In the genomic region with DNA sequence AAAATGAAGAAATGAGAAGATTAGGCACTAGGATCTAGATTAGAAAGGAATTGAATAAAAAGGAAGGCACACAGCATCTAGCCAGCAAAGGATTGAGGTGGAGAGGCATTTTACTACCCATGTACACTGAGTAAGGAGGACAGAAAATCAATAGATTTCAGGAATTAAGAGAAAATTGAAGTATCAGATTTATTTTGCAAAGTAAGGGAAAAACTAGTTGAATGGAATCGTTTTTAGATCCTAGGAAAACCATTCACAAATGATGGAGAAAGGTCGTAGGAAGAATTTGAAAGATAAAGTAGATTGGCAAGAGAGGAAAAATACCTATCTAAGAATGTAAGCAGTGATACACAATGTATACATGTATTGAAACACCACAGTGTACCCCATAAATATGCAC, we compare ENCODE assay signal across 12 cellular contexts. TPM values are rescaled to one million over a fixed set of nuclear protein-coding genes. Genes with fewer than 3 reads are reported as not detected.
DNase-seq lines count a peak whose midpoint lies in the region; ATAC-seq, FAIRE-seq and TF ChIP-seq lines count a peak whose summit lies in the region.
"Had no signal": no experiment of that assay in that cellular context is flagged by ENCODE, and none has a peak within 500 bp of the region (broad histone marks: within the 10 kb centered on the region; RNA-seq: fewer than 3 reads in every experiment).

No MANE protein-coding gene starts in this region.

- no peak for DNase-seq in activated T-cell treated with anti-CD3 and anti-CD28 coated beads, Interleukin-2, amount 50 U/mL, for 24 hours
- DNase-seq in activated T-cell treated with anti-CD3 and anti-CD28 coated beads, Interleukin-2, amount 50 U/mL, for 4 hours, result no peak
- DNase-seq in HepG2 (ENCODE audit: low spot score) (no peak), right lobe of liver (no peak), adrenal gland (no peak), vagina (ENCODE audit: extremely low spot score in 2 of 2) (no peak), DMS153 treated with DMSO at 0.1 percent for 48 hours (lab: John Stamatoyannopoulos, UW; ENCODE audit: unreplicated experiment) (no peak), NCI-H774 (lab: John Stamatoyannopoulos, UW) (no peak)

- H3K27ac ChIP-seq in HepG2 (ENCODE audit: extremely low read length, insufficient read depth, low read length), result no peak overlapping the region
- H3K27ac ChIP-seq in right lobe of liver, result no peak overlapping the region
- H3K27ac ChIP-seq in adrenal gland, result peak overlapping the region in 4 of 5 donors; percentile 0 to 70 (median 38)
- peak overlapping the region; percentile 31 for H3K27ac ChIP-seq in vagina
- H3K27ac ChIP-seq: C4-2B, GM23248, PC-9 had no signal

- TF ChIP-seq POLR2A in HepG2 (IDR thresholded peaks at IDR 0.05; ENCODE audit: insufficient read depth in 1 of 2, low read depth in 2 of 2, low read length in 2 of 2), result no peak
- no peak for TF ChIP-seq POLR2A in right lobe of liver (IDR thresholded peaks at IDR 0.05)
- TF ChIP-seq POLR2A in adrenal gland (IDR thresholded peaks at IDR 0.05), result no peak
- TF ChIP-seq POLR2A in vagina (IDR thresholded peaks at IDR 0.05), result no peak

- H2AFZ ChIP-seq in HepG2 (ENCODE audit: low read length), result no peak overlapping the region
- H2AFZ ChIP-seq: PC-9 had no signal

- in situ Hi-C loops in HepG2 (cut with HindIII; ENCODE audit: extremely low pct_ligation_motif_present, low pct_unique_long_range_greater_than_20kb), result loop anchor here (5.0 kb wide), 2 partner anchors 141 to 276 kb away; no protein-coding TSS in a partner anchor

- H3K4me2 ChIP-seq in HepG2 (ENCODE audit: low read depth, low read length), result no peak overlapping the region
- H3K4me2 ChIP-seq: PC-9 had no signal

- H3K4me3 Mint-ChIP-seq in activated T-cell treated with anti-CD3 and anti-CD28 coated beads, Interleukin-2, amount 50 U/mL, for 24 hours, result no peak overlapping the region
- H3K4me3 Mint-ChIP-seq in activated T-cell treated with anti-CD3 and anti-CD28 coated beads, Interleukin-2, amount 50 U/mL, for 4 hours, result no peak overlapping the region
- H3K4me3 Mint-ChIP-seq: CD8-positive, alpha-beta memory T cell had no signal

- no peak overlapping the region for H3K9ac ChIP-seq in HepG2 (ENCODE audit: insufficient read depth, low read depth, low read length)
- H3K9ac ChIP-seq: GM23248 had no signal

- H3K27me3 Mint-ChIP-seq in activated T-cell treated with anti-CD3 and anti-CD28 coated beads, Interleukin-2, amount 50 U/mL, for 24 hours, result no peaks in the 10 kb centered on the region
- H3K27me3 Mint-ChIP-seq in activated T-cell treated with anti-CD3 and anti-CD28 coated beads, Interleukin-2, amount 50 U/mL, for 4 hours (ENCODE audit: low read depth), result no peaks in the 10 kb centered on the region
- H3K27me3 Mint-ChIP-seq: CD8-positive, alpha-beta memory T cell had no signal

- ATAC-seq in activated T-cell treated with anti-CD3 and anti-CD28 coated beads, Interleukin-2, amount 50 U/mL, for 4 hours, result no peak
- ATAC-seq in HepG2 (no peak), right lobe of liver (no peak)

- H4K20me1 ChIP-seq in HepG2 (ENCODE audit: insufficient read depth, low read length), result no peaks in the 10 kb centered on the region

- H3K36me3 ChIP-seq in HepG2 (replicated peaks in 1 of 2; ENCODE audit: control insufficient read depth in 1 of 2, insufficient read depth in 2 of 2, low read length in 2 of 2) (peaks cover 8 to 34% of the 10 kb centered on the region in 2 experiments; a peak in 4 of 5 replicates), right lobe of liver (peaks cover 0 to 21% (median 0%) of the 10 kb centered on the region in 4 donors), adrenal gland (replicated peaks in 1 of 2) (peaks cover 0 to 18% of the 10 kb centered on the region in 2 donors), vagina (peaks cover 0 to 31% of the 10 kb centered on the region in 2 donors)

- TF ChIP-seq CTCF in HepG2 (CRISPR knock-in tag; IDR thresholded peaks at IDR 0.05) (no peak), right lobe of liver (IDR thresholded peaks at IDR 0.05) (no peak), adrenal gland (IDR thresholded peaks at IDR 0.05) (no peak), vagina (IDR thresholded peaks at IDR 0.05) (no peak)

- no TSS peak for BruUV-seq in HepG2 (replicated peaks; lab: Mats Ljungman, UMichigan)

- CTCF ChIA-PET in HepG2 (lab: Yijun Ruan, JAX; ENCODE audit: low intra/inter-chr PET ratio, low total read pairs), result interaction anchor here (1.3 to 3.0 kb wide), 3 partner anchors 138 to 340 kb away, joined by 3 to 53 read pairs (median 17); no protein-coding TSS in a partner anchor

- whole genome bisulfite sequencing in HepG2 (ENCODE audit: low lambda C conversion rate), result 89% methylated on average over 2 of the region's 2 CpGs
- WGBS in right lobe of liver (ENCODE audit: insufficient coverage, low coverage, low lambda C conversion rate, missing lambda C conversion rate), result 71% methylated on average over 2 of the region's 2 CpGs
- WGBS in adrenal gland, 4 donors, result 85 to 94% (median 88%) methylated on average over 2 of the region's 2 CpGs

- H3K4me3 ChIP-seq in HepG2 (replicated peaks in 1 of 3; ENCODE audit: insufficient read depth in 1 of 3, low read depth in 2 of 3, low read length in 3 of 3), result no peak overlapping the region
- no peak overlapping the region for H3K4me3 ChIP-seq in right lobe of liver
- no peak overlapping the region for H3K4me3 ChIP-seq in adrenal gland
- H3K4me3 ChIP-seq in vagina, result no peak overlapping the region
- H3K4me3 ChIP-seq: GM23248, PC-9 had no signal

- H3K9me3 Mint-ChIP-seq in activated T-cell treated with anti-CD3 and anti-CD28 coated beads, Interleukin-2, amount 50 U/mL, for 24 hours, result no peaks in the 10 kb centered on the region
- H3K9me3 Mint-ChIP-seq in activated T-cell treated with anti-CD3 and anti-CD28 coated beads, Interleukin-2, amount 50 U/mL, for 4 hours, result no peaks in the 10 kb centered on the region
- H3K9me3 Mint-ChIP-seq: CD8-positive, alpha-beta memory T cell had no signal

- intact Hi-C loops in HepG2 (cut with micrococcal nuclease; ENCODE audit: unreplicated experiment), result loop anchor here (1.0 to 5.0 kb wide), 4 partner anchors 101 to 278 kb away; a partner anchor contains a TSS
- intact Hi-C loops in right lobe of liver (cut with DNase I), result loop anchor here (5.0 to 10.0 kb wide), 2 partner anchors 276 to 283 kb away; no protein-coding TSS in a partner anchor
- intact Hi-C loops in adrenal gland (cut with DNase I), result loop anchor here (10.0 kb wide), 1 partner anchor 283 kb away; no protein-coding TSS in a partner anchor
- intact Hi-C loops in vagina (cut with DNase I), result loop anchor here (5.0 kb wide), 1 partner anchor 801 kb away; no protein-coding TSS in a partner anchor

- POLR2A ChIA-PET in HepG2 (lab: Yijun Ruan, JAX), result interaction anchor here (1.1 to 1.3 kb wide), 2 partner anchors 32 to 278 kb away, joined by 3 read pairs; no protein-coding TSS in a partner anchor

- peaks cover 87% of the 10 kb centered on the region for H3K36me3 Mint-ChIP-seq in activated T-cell treated with anti-CD3 and anti-CD28 coated beads, Interleukin-2, amount 50 U/mL, for 24 hours (ENCODE audit: low read depth)
- peaks cover 29% of the 10 kb centered on the region for H3K36me3 Mint-ChIP-seq in activated T-cell treated with anti-CD3 and anti-CD28 coated beads, Interleukin-2, amount 50 U/mL, for 4 hours (ENCODE audit: insufficient read depth)

- H3K9me3 ChIP-seq in HepG2 (ENCODE audit: low read length) (no peaks in the 10 kb centered on the region), right lobe of liver (no peaks in the 10 kb centered on the region), adrenal gland (replicated peaks in 1 of 3) (no peaks in the 10 kb centered on the region), vagina (no peaks in the 10 kb centered on the region)

- no peaks in the 10 kb centered on the region for H3K27me3 ChIP-seq in HepG2 (ENCODE audit: control insufficient read depth in 1 of 2, insufficient read depth in 2 of 2, low read length in 2 of 2)
- no peaks in the 10 kb centered on the region for H3K27me3 ChIP-seq in right lobe of liver
- no peaks in the 10 kb centered on the region for H3K27me3 ChIP-seq in adrenal gland
- no peaks in the 10 kb centered on the region for H3K27me3 ChIP-seq in vagina

- TF ChIP-seq EP300 in HepG2 (IDR thresholded peaks at IDR 0.05; ENCODE audit: low read depth in 2 of 2, low read length in 2 of 2) (no peak), HepG2 (CRISPR knock-in tag; IDR thresholded peaks at IDR 0.05; ENCODE audit: borderline replicate concordance) (no peak)

- no peaks in the 10 kb centered on the region for H3K79me2 ChIP-seq in HepG2 (ENCODE audit: insufficient read depth, low read length)

- H3K4me1 Mint-ChIP-seq in activated T-cell treated with anti-CD3 and anti-CD28 coated beads, Interleukin-2, amount 50 U/mL, for 24 hours (ENCODE audit: low read depth), result peaks cover 10% of the 10 kb centered on the region
- H3K4me1 Mint-ChIP-seq in activated T-cell treated with anti-CD3 and anti-CD28 coated beads, Interleukin-2, amount 50 U/mL, for 4 hours (ENCODE audit: low read depth), result peaks cover 7% of the 10 kb centered on the region
- H3K4me1 Mint-ChIP-seq: CD8-positive, alpha-beta memory T cell had no signal

- TF ChIP-seq RAD21 in HepG2 (CRISPR knock-in tag; IDR thresholded peaks at IDR 0.05), result no peak

- H3K4me1 ChIP-seq in HepG2 (ENCODE audit: insufficient read depth, low read length) (no peaks in the 10 kb centered on the region), right lobe of liver (peaks cover 0 to 5% (median 1%) of the 10 kb centered on the region in 4 donors), adrenal gland (replicated peaks in 1 of 2) (peaks cover 4 to 9% of the 10 kb centered on the region in 2 donors), vagina (no peaks in the 10 kb centered on the region)

- H3K27ac Mint-ChIP-seq in activated T-cell treated with anti-CD3 and anti-CD28 coated beads, Interleukin-2, amount 50 U/mL, for 24 hours, result peak overlapping the region; percentile 51

- no peak for FAIRE-seq in HepG2 (lab: Jason Lieb, UNC)

RNA-seq across cellular contexts. Expression of a gene that starts 31.3 kb away (rescaled TPM):
- 10 to 100 TPM; 75.3 to 96.4 (median 86.0) TPM for total RNA-seq in activated T-cell treated with anti-CD3 and anti-CD28 coated beads, Interleukin-2, amount 50 U/mL, for 4 hours
- total RNA-seq in HepG2 (2016; rRNA removed; fragmentation: Illumina TruSeq; extraction: Trizol), result 64.3 and 80.0 TPM in 2 replicates
- total RNA-seq in HepG2 (2016; cell fraction: cytosol; rRNA removed; fragmentation: Illumina TruSeq; extraction: Trizol; ENCODE audit: low read depth), result 8.7 and 10.0 TPM in 2 replicates
- total RNA-seq in HepG2 (2016; cell fraction: insoluble cytoplasmic fraction; rRNA removed; fragmentation: Illumina TruSeq; extraction: Trizol), result 60.9 and 87.4 TPM in 2 replicates
- total RNA-seq in HepG2 (2016; cell fraction: membrane; rRNA removed; fragmentation: Illumina TruSeq; extraction: Trizol), result 29.1 and 30.2 TPM in 2 replicates
- total RNA-seq in HepG2 (2016; cell fraction: nucleus; rRNA removed; fragmentation: Illumina TruSeq; extraction: Trizol), result 33.0 and 36.6 TPM in 2 replicates
- 14.2 and 15.5 TPM in 2 replicates for polyA plus RNA-seq in HepG2 (2011; rRNA removed)
- 11.8 and 14.5 TPM in 2 replicates for polyA plus RNA-seq in HepG2 (2011; cell fraction: cytosol; rRNA removed)
- 5.0 and 6.3 TPM in 2 replicates for polyA plus RNA-seq in HepG2 (2011; cell fraction: nucleus; rRNA removed)
- polyA plus RNA-seq in HepG2 (2012), result 32.4 and 38.2 TPM in 2 replicates
- polyA plus RNA-seq in HepG2 (2016; cell fraction: cytosol; fragmentation: Illumina TruSeq; extraction: Trizol; ENCODE audit: low read depth), result 8.3 and 10.4 TPM in 2 replicates
- polyA plus RNA-seq in HepG2 (2016; cell fraction: insoluble cytoplasmic fraction; fragmentation: Illumina TruSeq; extraction: Trizol; ENCODE audit: low read depth), result 106 and 112 TPM in 2 replicates
- polyA plus RNA-seq in HepG2 (2016; cell fraction: membrane; fragmentation: Illumina TruSeq; extraction: Trizol; ENCODE audit: low read depth), result 27.5 and 27.7 TPM in 2 replicates
- 48.1 and 48.2 TPM in 2 replicates for polyA plus RNA-seq in HepG2 (2016; cell fraction: nucleus; fragmentation: Illumina TruSeq; extraction: Trizol; ENCODE audit: insufficient read depth, low read depth)
- 5.7 and 11.9 TPM in 2 replicates for polyA minus RNA-seq in HepG2 (2011; rRNA and poly(A)+ RNA removed; ENCODE audit: low replicate concordance)
- 8.7 and 9.1 TPM in 2 replicates for polyA minus RNA-seq in HepG2 (2011; cell fraction: cytosol; rRNA and poly(A)+ RNA removed)
- 11.1 and 11.8 TPM in 2 replicates for polyA minus RNA-seq in HepG2 (2011; cell fraction: nucleus; rRNA and poly(A)+ RNA removed)
- 10 to 100 TPM in 3 of 6 experiments, 1 to 10 TPM in 3; 8.2 to 18.9 (median 9.9) TPM for total RNA-seq in right lobe of liver
- total RNA-seq in adrenal gland, result 10 to 100 TPM; 22.7 to 40.9 (median 29.2) TPM
- 10 to 100 TPM; 44.4 to 65.7 (median 44.6) TPM for polyA plus RNA-seq in adrenal gland
- 16.0 TPM for total RNA-seq in vagina

RNA-seq across cellular contexts. Expression of a gene that starts 31.4 kb away (rescaled TPM):
- total RNA-seq in activated T-cell treated with anti-CD3 and anti-CD28 coated beads, Interleukin-2, amount 50 U/mL, for 4 hours, result 100 to 1,000 TPM; 682 to 719 (median 695) TPM
- total RNA-seq in HepG2 (2016; rRNA removed; fragmentation: Illumina TruSeq; extraction: Trizol) (414 and 452 TPM in 2 replicates), right lobe of liver (10 to 100 TPM; 43.0 to 55.0 (median 52.4) TPM), adrenal gland (100 to 1,000 TPM in 6 of 8 donors, 10 to 100 TPM in 2; 76.2 to 202 (median 154) TPM), vagina (189 TPM)
- 143 and 144 TPM in 2 replicates for total RNA-seq in HepG2 (2016; cell fraction: cytosol; rRNA removed; fragmentation: Illumina TruSeq; extraction: Trizol; ENCODE audit: low read depth)
- total RNA-seq in HepG2 (2016; cell fraction: insoluble cytoplasmic fraction; rRNA removed; fragmentation: Illumina TruSeq; extraction: Trizol), result 427 and 432 TPM in 2 replicates
- 232 and 236 TPM in 2 replicates for total RNA-seq in HepG2 (2016; cell fraction: membrane; rRNA removed; fragmentation: Illumina TruSeq; extraction: Trizol)
- total RNA-seq in HepG2 (2016; cell fraction: nucleus; rRNA removed; fragmentation: Illumina TruSeq; extraction: Trizol), result 243 and 271 TPM in 2 replicates
- polyA plus RNA-seq in HepG2 (2011; rRNA removed) (139 and 167 TPM in 2 replicates), adrenal gland (100 to 1,000 TPM; 203 to 285 (median 205) TPM)
- 73.1 and 91.3 TPM in 2 replicates for polyA plus RNA-seq in HepG2 (2011; cell fraction: cytosol; rRNA removed)
- 345 and 410 TPM in 2 replicates for polyA plus RNA-seq in HepG2 (2011; cell fraction: nucleus; rRNA removed)
- polyA plus RNA-seq in HepG2 (2012), result 216 and 256 TPM in 2 replicates
- 139 and 159 TPM in 2 replicates for polyA plus RNA-seq in HepG2 (2016; cell fraction: cytosol; fragmentation: Illumina TruSeq; extraction: Trizol; ENCODE audit: low read depth)
- polyA plus RNA-seq in HepG2 (2016; cell fraction: insoluble cytoplasmic fraction; fragmentation: Illumina TruSeq; extraction: Trizol; ENCODE audit: low read depth), result 561 and 571 TPM in 2 replicates
- 206 and 210 TPM in 2 replicates for polyA plus RNA-seq in HepG2 (2016; cell fraction: membrane; fragmentation: Illumina TruSeq; extraction: Trizol; ENCODE audit: low read depth)
- polyA plus RNA-seq in HepG2 (2016; cell fraction: nucleus; fragmentation: Illumina TruSeq; extraction: Trizol; ENCODE audit: insufficient read depth, low read depth), result 560 and 581 TPM in 2 replicates
- polyA minus RNA-seq in HepG2 (2011; rRNA and poly(A)+ RNA removed; ENCODE audit: low replicate concordance), result 13.6 and 13.9 TPM in 2 replicates
- polyA minus RNA-seq in HepG2 (2011; cell fraction: cytosol; rRNA and poly(A)+ RNA removed), result 39.4 and 44.4 TPM in 2 replicates
- polyA minus RNA-seq in HepG2 (2011; cell fraction: nucleus; rRNA and poly(A)+ RNA removed), result 222 and 229 TPM in 2 replicates

Comparison
In these comparisons a context has a peak if more than half of its experiments do, and no peak if none do; other contexts are left out.
1. H3K27ac ChIP-seq: peak in adrenal gland (4 of 5) and vagina (single experiment); none in HepG2 (single experiment) and right lobe of liver (0 of 3).